Comparison of ENCODE assay signal across 8 cellular contexts in genomic region chr17:6913608-6914443, GRCh38.
DNase-seq lines count a peak whose midpoint lies in the region; ATAC-seq and TF ChIP-seq lines count a peak whose summit lies in the region.

No MANE protein-coding gene starts in this region.

- peak overlapping the region; percentile 18; the same call in 1 of the 2 replicates for H3K4me3 ChIP-seq in GM12864 (ENCODE audit: low read depth, low read length)

- ATAC-seq in activated CD4-positive, CD25-positive, alpha-beta regulatory T cell treated with anti-CD3 and anti-CD28 coated beads, Interleukin-2, amount 50 U/mL, for 24 hours, result peak; percentile 38 to 51
- ATAC-seq in left colon, result peak; percentile 66

- H3K27ac ChIP-seq in caudate nucleus (ENCODE audit: low read depth, low read length), result no peak overlapping the region

- intact Hi-C loops in left colon (cut with DNase I, micrococcal nuclease), result loop anchor here (5.0 to 10.0 kb wide), 2 partner anchors 81 to 88 kb away; partner anchors contain the start of gene ALOX12 (in 1 of the 2)

- DNase-seq in GM12864 (ENCODE audit: low read depth) (peak; percentile 26), NCI-H2107 (lab: John Stamatoyannopoulos, UW) (peak; percentile 8), caudate nucleus (lab: John Stamatoyannopoulos, UW) (peak in 45 of 61 donors; percentile 4 to 68 (median 32)), left colon (peak; percentile 47 to 77), NCI-H2029 treated with DMSO at 0.1 percent for 48 hours (lab: John Stamatoyannopoulos, UW) (no peak), DMS153 (lab: John Stamatoyannopoulos, UW) (no peak)
- DNase-seq in stimulated activated CD4-positive, alpha-beta T cell treated with anti-CD3 and anti-CD28 coated beads, Interleukin-1b, Interleukin-23, amount 100 ng/mL, for 4 hours (ENCODE audit: low read depth in 2 of 2), result peak; percentile 64 to 74

- peak; percentile 80 for TF ChIP-seq CTCF in GM12864 (IDR thresholded peaks at IDR 0.05; ENCODE audit: low read depth, low read length, missing control alignments)

Comparison
In these comparisons a context has a peak if more than half of its experiments do, and no peak if none do; other contexts are left out.
1. DNase-seq: peak in GM12864 (single experiment), NCI-H2107 (single experiment), caudate nucleus (45 of 61), left colon (2 of 2) and stimulated activated CD4-positive, alpha-beta T cell treated with anti-CD3 and anti-CD28 coated beads, Interleukin-1b, Interleukin-23, amount 100 ng/mL, for 4 hours (2 of 2); none in NCI-H2029 treated with DMSO at 0.1 percent for 48 hours (single experiment) and DMS153 (single experiment).